11 cellular contexts compared by ENCODE assay signal in genomic region chr12:26861690-26862089, GRCh38.
"Had no signal": no experiment of that assay in that cellular context is flagged by ENCODE, and none has a peak within 500 bp of the region (broad histone marks: within the 10 kb centered on the region; RNA-seq: fewer than 3 reads in every experiment).

No MANE protein-coding gene starts in this region.

- DNase-seq: GM23248, GOT3, H7, H9, HCEC 1CT, HFFc6 had no signal

- H2AFZ ChIP-seq: GM23248, GM23338 had no signal

- H3K27ac Mint-ChIP-seq: GM23338, HFFc6 had no signal

- H3K9ac ChIP-seq: GM23248 had no signal

- H3K4me3 Mint-ChIP-seq: GM23338, H9, HFFc6 had no signal

- FAIRE-seq: H1, H54 had no signal

- H3K4me2 ChIP-seq: GM23338 had no signal

- ATAC-seq: GM23338, HCT116 had no signal

- H3K9me3 Mint-ChIP-seq: GM23338, H9, HFFc6 had no signal

- H3K4me3 ChIP-seq: GM23248, GM23338, HAP-1 had no signal

- H3K27ac ChIP-seq: GM23248 had no signal

- H3K36me3 ChIP-seq: HAP-1 had no signal

- H3K9me3 ChIP-seq: HAP-1 had no signal
